ENCODE assay signal across 8 cellular contexts in the genomic region with DNA sequence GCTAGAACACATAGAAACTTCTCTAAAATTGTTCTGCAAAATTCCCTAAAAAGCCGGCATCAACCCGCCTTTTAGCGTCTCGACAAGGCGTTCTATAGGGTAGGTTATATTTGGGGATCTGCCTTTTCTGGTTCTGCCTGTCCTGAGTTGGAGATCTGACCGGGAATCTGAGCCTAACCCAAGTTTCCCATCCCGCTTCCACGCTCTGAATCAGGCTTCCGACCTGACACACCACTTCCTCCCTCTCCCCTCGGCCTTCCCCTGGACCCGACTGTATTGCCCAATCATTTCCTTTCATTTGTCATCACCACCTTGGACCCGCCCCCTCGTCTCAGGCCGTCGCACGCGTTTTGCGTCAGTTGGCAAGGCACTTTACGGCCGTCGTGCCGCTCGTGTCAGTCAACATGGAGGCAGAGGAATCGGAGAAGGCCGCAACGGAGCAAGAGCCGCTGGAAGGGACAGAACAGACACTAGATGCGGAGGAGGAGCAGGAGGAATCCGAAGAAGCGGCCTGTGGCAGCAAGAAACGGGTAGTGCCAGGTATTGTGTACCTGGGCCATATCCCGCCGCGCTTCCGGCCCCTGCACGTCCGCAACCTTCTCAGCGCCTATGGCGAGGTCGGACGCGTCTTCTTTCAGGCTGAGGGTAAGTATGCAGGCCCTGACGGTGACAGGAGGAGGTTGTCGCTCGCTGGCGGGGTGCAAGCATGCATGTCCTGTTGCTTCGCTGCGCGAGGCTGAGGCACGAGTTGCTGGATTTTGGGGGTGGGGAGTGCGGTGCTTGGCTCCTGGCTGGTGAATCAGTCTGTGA. TPM values are rescaled to one million over a fixed set of nuclear protein-coding genes. Genes with fewer than 3 reads are reported as not detected.
A peak's percentile ranks its signal among the peaks of the same experiment; 100 is the strongest.
DNase-seq lines count a peak whose midpoint lies in the region; ATAC-seq and TF ChIP-seq lines count a peak whose summit lies in the region.

A gene (plus strand): TSS at position 375 of the 810 bp plus-strand sequence. CDS start 30 bp downstream, at position 405.

- no peak within 1 kb of the TSS for H3K27ac Mint-ChIP-seq in natural killer cell

- H3K27me3 ChIP-seq in H7 (ENCODE audit: control insufficient read depth, insufficient read depth, low read length): peaks cover 1% of the 10 kb centered on the region; the same call in 1 of the 2 replicates

- H3K4me3 ChIP-seq in H7 (ENCODE audit: insufficient read depth, low read depth, low read length) (peak within 1 kb of the TSS; percentile 99), fibroblast of pulmonary artery (replicated peaks; ENCODE audit: low read depth, low read length) (peak within 1 kb of the TSS; percentile 99)

- no peaks in the 10 kb centered on the region for H3K36me3 Mint-ChIP-seq in natural killer cell

- peaks cover 6 to 10% of the 10 kb centered on the region in 2 donors for H3K4me1 Mint-ChIP-seq in natural killer cell

- H3K9me3 Mint-ChIP-seq in natural killer cell: no peaks in the 10 kb centered on the region

- peaks cover 0 to 15% of the 10 kb centered on the region in 2 donors for H3K27me3 Mint-ChIP-seq in natural killer cell (ENCODE audit: low read depth in 2 of 2)

- H3K4me3 Mint-ChIP-seq in natural killer cell: no peak within 1 kb of the TSS

- TF ChIP-seq POLR2A in Raji (IDR thresholded peaks at IDR 0.05; ENCODE audit: insufficient read depth, low read depth, low read length): peak; percentile 92

- intact Hi-C loops in natural killer cell (cut with micrococcal nuclease): loop anchor here (1.0 to 5.0 kb wide), 2 partner anchors 64 to 536 kb away; a partner anchor contains a TSS

- ATAC-seq in natural killer cell: peak; percentile 88 to 96 (median 90)

- peak; percentile 99 for DNase-seq in ELF-1 (ENCODE audit: low read depth, low spot score)
- peak; percentile 97 for DNase-seq in H7
- DNase-seq in M059J (ENCODE audit: low read depth): peak; percentile 100
- peak; percentile 95 for DNase-seq in activated T-helper 9 cell treated with anti-CD3 and anti-CD28 coated beads, Interleukin-2, amount 50 U/mL, for 16 hours (ENCODE audit: low read depth)
- peak; percentile 99 for DNase-seq in fibroblast of pulmonary artery (ENCODE audit: low read depth)
- DNase-seq in natural killer cell: peak; percentile 96
- peak; percentile 96 for DNase-seq in stimulated activated naive CD4-positive, alpha-beta T cell treated with Interleukin-2 at 50 U/mL for 16 hours (lab: John Stamatoyannopoulos, UW)

- no peak for TF ChIP-seq CTCF in fibroblast of pulmonary artery (IDR thresholded peaks at IDR 0.05; ENCODE audit: low read length, missing control alignments)
- TF ChIP-seq CTCF in natural killer cell (IDR thresholded peaks at IDR 0.05): no peak

- H3K36me3 ChIP-seq in H7 (replicated peaks; ENCODE audit: control insufficient read depth, insufficient read depth, low read length): peaks cover 7% of the 10 kb centered on the region

RNA-seq across cellular contexts. Expression of the gene that starts here (rescaled TPM):
- 29.9 and 30.6 TPM in 2 replicates for total RNA-seq in H7 (2014; rRNA removed; shearing (Covaris generic))
- 20.4 and 25.7 TPM in 2 replicates for total RNA-seq in M059J (2014; rRNA removed; shearing (Covaris generic))
- 10 to 100 TPM; 23.9 to 30.7 (median 29.9) TPM for total RNA-seq in natural killer cell

Comparison
In these comparisons a context has a peak if more than half of its experiments do, and no peak if none do; other contexts are left out.
1. Peak in every context shown above with its lines: DNase-seq, ATAC-seq and H3K4me3 ChIP-seq.